In the genomic region with DNA sequence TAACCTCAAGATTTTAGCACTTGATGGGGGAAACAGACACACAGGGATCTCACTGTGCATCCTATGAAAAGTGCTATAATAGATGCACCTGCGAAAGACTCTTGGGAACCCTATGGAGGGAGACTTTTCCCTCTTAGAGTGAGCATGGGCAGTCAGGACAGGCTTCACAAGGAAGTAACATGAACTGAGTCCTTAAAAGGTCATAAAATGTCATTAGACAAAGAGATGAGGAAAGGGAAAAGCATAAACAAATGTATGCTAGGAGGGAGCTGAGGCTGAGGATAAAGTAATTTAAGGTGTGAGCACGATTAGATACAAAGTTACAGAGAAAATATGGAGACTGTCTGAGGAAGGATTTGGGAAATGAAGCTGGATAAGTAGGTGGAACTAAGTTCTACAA, we compare ENCODE assay signal across 39 cellular contexts.
"Had no signal": no experiment of that assay in that cellular context is flagged by ENCODE, and none has a peak within 500 bp of the region (broad histone marks: within the 10 kb centered on the region; RNA-seq: fewer than 3 reads in every experiment).

No MANE protein-coding gene starts in this region.

- H3K4me1 ChIP-seq: ascending aorta had no signal

- H3K27ac ChIP-seq: ascending aorta, cardiac muscle cell, VCaP had no signal

- H3K27me3 Mint-ChIP-seq: activated B cell treated with CpG ODN at 0.5 μM for 24 hours; activated CD4-positive, alpha-beta memory T cell treated with anti-CD3 and anti-CD28 coated beads for 36 hours; activated CD8-positive, alpha-beta T cell treated with anti-CD3 and anti-CD28 coated beads for 36 hours; activated naive CD4-positive, alpha-beta T cell treated with anti-CD3 and anti-CD28 coated beads, Interleukin-2, amount 50 U/mL, for 24 hours; activated naive CD8-positive, alpha-beta T cell; activated naive CD8-positive, alpha-beta T cell treated with anti-CD3 and anti-CD28 coated beads, Interleukin-2, amount 50 U/mL, for 24 hours; central memory CD8-positive, alpha-beta T cell had no signal

- H3K4me1 Mint-ChIP-seq: activated CD4-positive, alpha-beta T cell treated with anti-CD3 and anti-CD28 coated beads, Interleukin-2, amount 10 ng/mL, durations not matched to agents 24 days and 14 days; activated naive CD4-positive, alpha-beta T cell treated with anti-CD3 and anti-CD28 coated beads, Interleukin-2, amount 10 ng/mL, durations not matched to agents 7 days and 5 days; activated naive CD4-positive, alpha-beta T cell treated with anti-CD3 and anti-CD28 coated beads, Interleukin-2, amount 50 U/mL, for 24 hours; activated naive CD8-positive, alpha-beta T cell treated with anti-CD3 and anti-CD28 coated beads, Interleukin-2, amount 10 ng/mL, durations not matched to agents 7 days and 5 days; activated naive CD8-positive, alpha-beta T cell treated with anti-CD3 and anti-CD28 coated beads, Interleukin-2, amount 50 U/mL, for 24 hours; activated T-helper 17 cell treated with anti-CD3 and anti-CD28 coated beads, Interleukin-2, amount 50 U/mL, for 72 hours; brain; central memory CD8-positive, alpha-beta T cell had no signal

- DNase-seq: activated B cell treated with CpG ODN at 0.5 μM for 24 hours; activated CD4-positive, alpha-beta memory T cell treated with anti-CD3 and anti-CD28 coated beads for 36 hours; activated CD4-positive, alpha-beta T cell treated with anti-CD3 and anti-CD28 coated beads for 4 hours; activated CD4-positive, alpha-beta T cell treated with anti-CD3 and anti-CD28 coated beads, Interleukin-2, amount 10 ng/mL, durations not matched to agents 24 days and 14 days; activated CD4-positive, alpha-beta T cell treated with anti-CD3 and anti-CD28 coated beads, Interleukin-2, amount 50 U/mL, for 1 hour; activated CD4-positive, alpha-beta T cell treated with anti-CD3 and anti-CD28 coated beads, Interleukin-2, amount 50 U/mL, for 4 hours; activated CD4-positive, CD25-positive, alpha-beta regulatory T cell treated with anti-CD3 and anti-CD28 coated beads, Interleukin-2, amount 50 U/mL, for 72 hours; activated CD8-positive, alpha-beta memory T cell treated with anti-CD3 and anti-CD28 coated beads, Interleukin-2, amount 50 U/mL, for 4 hours; activated CD8-positive, alpha-beta T cell treated with anti-CD3 and anti-CD28 coated beads for 36 hours; activated effector memory CD4-positive, alpha-beta T cell treated with anti-CD3 and anti-CD28 coated beads, Interleukin-2, amount 50 U/mL, for 16 hours; activated gamma-delta T cell treated with Interleukin-2 at 50 U/mL for 16 hours; activated naive CD4-positive, alpha-beta T cell; activated naive CD4-positive, alpha-beta T cell treated with anti-CD3 and anti-CD28 coated beads, Interleukin-2, amount 10 ng/mL, durations not matched to agents 7 days and 5 days; activated naive CD8-positive, alpha-beta T cell treated with anti-CD3 and anti-CD28 coated beads, Interleukin-2, amount 10 ng/mL, durations not matched to agents 7 days and 5 days; activated naive CD8-positive, alpha-beta T cell treated with anti-CD3 and anti-CD28 coated beads, Interleukin-2, amount 50 U/mL, for 24 hours; activated T-cell treated with anti-CD3 and anti-CD28 coated beads for 4 hours; activated T-cell treated with anti-CD3 and anti-CD28 coated beads, Interleukin-2, amount 50 U/mL, for 1 hour; activated T-cell treated with anti-CD3 and anti-CD28 coated beads, Interleukin-2, amount 50 U/mL, for 4 hours; activated T-cell treated with anti-CD3 and anti-CD28 coated beads, Interleukin-2, amount 50 U/mL, for 72 hours; amygdala; anterior cingulate cortex; caudate nucleus; cerebellar nuclear complex; T-helper 1 cell; T-helper 2 cell; T-helper 9 cell had no signal

- H3K36me3 ChIP-seq: ascending aorta, cardiac muscle cell had no signal

- H3K4me3 Mint-ChIP-seq: activated B cell treated with CpG ODN at 0.5 μM for 24 hours; activated CD4-positive, alpha-beta memory T cell treated with anti-CD3 and anti-CD28 coated beads for 36 hours; activated CD4-positive, alpha-beta T cell treated with anti-CD3 and anti-CD28 coated beads, Interleukin-2, amount 10 ng/mL, durations not matched to agents 24 days and 14 days; activated CD8-positive, alpha-beta T cell treated with anti-CD3 and anti-CD28 coated beads for 36 hours; activated naive CD4-positive, alpha-beta T cell treated with anti-CD3 and anti-CD28 coated beads, Interleukin-2, amount 10 ng/mL, durations not matched to agents 7 days and 5 days; activated naive CD4-positive, alpha-beta T cell treated with anti-CD3 and anti-CD28 coated beads, Interleukin-2, amount 50 U/mL, for 24 hours; activated naive CD8-positive, alpha-beta T cell; activated naive CD8-positive, alpha-beta T cell treated with anti-CD3 and anti-CD28 coated beads, Interleukin-2, amount 10 ng/mL, durations not matched to agents 7 days and 5 days; activated naive CD8-positive, alpha-beta T cell treated with anti-CD3 and anti-CD28 coated beads, Interleukin-2, amount 50 U/mL, for 24 hours; activated T-cell treated with anti-CD3 and anti-CD28 coated beads, Interleukin-2, amount 50 U/mL, for 4 hours; activated T-cell treated with anti-CD3 and anti-CD28 coated beads, Interleukin-2, amount 50 U/mL, for 72 hours; activated T-helper 1 cell treated with anti-CD3 and anti-CD28 coated beads, Interleukin-12 subunit alpha, Interleukin-12 subunit beta, Interleukin-2, Interleukin-4 antibody, amounts not matched to agents 30 ng/mL and 10 ng/mL and 1 ng/mL, durations not matched to agents 14 hours and 24 hours and 36 hours; activated T-helper 17 cell treated with anti-CD3 and anti-CD28 coated beads, Interleukin-2, amount 50 U/mL, for 72 hours; brain; central memory CD8-positive, alpha-beta T cell; T-helper 1 cell treated with Interleukin-12 subunit alpha and Interleukin-12 subunit beta and Interleukin-4 antibody, amounts not matched to agents 30 μg/mL and 1 μg/mL, for 36 hours; T-helper 2 cell treated with Interferon-gamma antibody and Interleukin-4, amounts not matched to agents 5 μg/mL and 100 μg/mL, for 36 hours had no signal

- H3K36me3 Mint-ChIP-seq: activated CD4-positive, alpha-beta memory T cell treated with anti-CD3 and anti-CD28 coated beads for 36 hours; activated naive CD4-positive, alpha-beta T cell treated with anti-CD3 and anti-CD28 coated beads, Interleukin-2, amount 10 ng/mL, durations not matched to agents 7 days and 5 days; activated naive CD4-positive, alpha-beta T cell treated with anti-CD3 and anti-CD28 coated beads, Interleukin-2, amount 50 U/mL, for 24 hours; activated naive CD8-positive, alpha-beta T cell; activated naive CD8-positive, alpha-beta T cell treated with anti-CD3 and anti-CD28 coated beads, Interleukin-2, amount 10 ng/mL, durations not matched to agents 7 days and 5 days; brain had no signal

- H3K9me3 Mint-ChIP-seq: activated B cell treated with CpG ODN at 0.5 μM for 24 hours; activated CD4-positive, alpha-beta memory T cell treated with anti-CD3 and anti-CD28 coated beads for 36 hours; activated CD4-positive, alpha-beta T cell treated with anti-CD3 and anti-CD28 coated beads, Interleukin-2, amount 10 ng/mL, durations not matched to agents 24 days and 14 days; activated CD8-positive, alpha-beta T cell treated with anti-CD3 and anti-CD28 coated beads for 36 hours; activated naive CD4-positive, alpha-beta T cell treated with anti-CD3 and anti-CD28 coated beads, Interleukin-2, amount 10 ng/mL, durations not matched to agents 7 days and 5 days; activated naive CD4-positive, alpha-beta T cell treated with anti-CD3 and anti-CD28 coated beads, Interleukin-2, amount 50 U/mL, for 24 hours; activated naive CD8-positive, alpha-beta T cell treated with anti-CD3 and anti-CD28 coated beads, Interleukin-2, amount 10 ng/mL, durations not matched to agents 7 days and 5 days; activated naive CD8-positive, alpha-beta T cell treated with anti-CD3 and anti-CD28 coated beads, Interleukin-2, amount 50 U/mL, for 24 hours; activated T-cell treated with anti-CD3 and anti-CD28 coated beads, Interleukin-2, amount 50 U/mL, for 4 hours; activated T-cell treated with anti-CD3 and anti-CD28 coated beads, Interleukin-2, amount 50 U/mL, for 72 hours; activated T-helper 1 cell treated with anti-CD3 and anti-CD28 coated beads, Interleukin-12 subunit alpha, Interleukin-12 subunit beta, Interleukin-2, Interleukin-4 antibody, amounts not matched to agents 30 ng/mL and 10 ng/mL and 1 ng/mL, durations not matched to agents 14 hours and 24 hours and 36 hours; activated T-helper 17 cell treated with anti-CD3 and anti-CD28 coated beads, Interleukin-2, amount 50 U/mL, for 72 hours; brain; central memory CD8-positive, alpha-beta T cell; T-helper 1 cell treated with Interleukin-12 subunit alpha and Interleukin-12 subunit beta and Interleukin-4 antibody, amounts not matched to agents 30 μg/mL and 1 μg/mL, for 36 hours; T-helper 2 cell treated with Interferon-gamma antibody and Interleukin-4, amounts not matched to agents 5 μg/mL and 100 μg/mL, for 36 hours had no signal

- H3K27me3 ChIP-seq: ascending aorta had no signal

- ATAC-seq: activated CD8-positive, alpha-beta T cell treated with anti-CD3 and anti-CD28 coated beads for 36 hours; activated naive CD8-positive, alpha-beta T cell treated with anti-CD3 and anti-CD28 coated beads, Interleukin-2, amount 50 U/mL, for 24 hours; activated T-cell treated with anti-CD3 and anti-CD28 coated beads, Interleukin-2, amount 50 U/mL, for 4 hours; activated T-cell treated with anti-CD3 and anti-CD28 coated beads, Interleukin-2, amount 50 U/mL, for 72 hours; activated T-helper 17 cell treated with anti-CD3 and anti-CD28 coated beads, Interleukin-2, amount 50 U/mL, for 72 hours had no signal

- H3K9me3 ChIP-seq: ascending aorta had no signal

- FAIRE-seq: bronchial epithelial cell, TTC549 had no signal

- H3K4me3 ChIP-seq: ascending aorta, cardiac muscle cell had no signal

- H3K27ac Mint-ChIP-seq: activated B cell treated with CpG ODN at 0.5 μM for 24 hours; activated CD4-positive, alpha-beta memory T cell treated with anti-CD3 and anti-CD28 coated beads for 36 hours; activated CD4-positive, alpha-beta T cell treated with anti-CD3 and anti-CD28 coated beads, Interleukin-2, amount 10 ng/mL, durations not matched to agents 24 days and 14 days; activated CD8-positive, alpha-beta T cell treated with anti-CD3 and anti-CD28 coated beads for 36 hours; activated naive CD4-positive, alpha-beta T cell treated with anti-CD3 and anti-CD28 coated beads, Interleukin-2, amount 10 ng/mL, durations not matched to agents 7 days and 5 days; activated naive CD4-positive, alpha-beta T cell treated with anti-CD3 and anti-CD28 coated beads, Interleukin-2, amount 50 U/mL, for 24 hours; activated naive CD8-positive, alpha-beta T cell; activated naive CD8-positive, alpha-beta T cell treated with anti-CD3 and anti-CD28 coated beads, Interleukin-2, amount 10 ng/mL, durations not matched to agents 7 days and 5 days; activated naive CD8-positive, alpha-beta T cell treated with anti-CD3 and anti-CD28 coated beads, Interleukin-2, amount 50 U/mL, for 24 hours; activated T-cell treated with anti-CD3 and anti-CD28 coated beads, Interleukin-2, amount 50 U/mL, for 72 hours; activated T-helper 1 cell treated with anti-CD3 and anti-CD28 coated beads, Interleukin-12 subunit alpha, Interleukin-12 subunit beta, Interleukin-2, Interleukin-4 antibody, amounts not matched to agents 30 ng/mL and 10 ng/mL and 1 ng/mL, durations not matched to agents 14 hours and 24 hours and 36 hours; activated T-helper 17 cell treated with anti-CD3 and anti-CD28 coated beads, Interleukin-2, amount 50 U/mL, for 72 hours; brain; T-helper 1 cell treated with Interleukin-12 subunit alpha and Interleukin-12 subunit beta and Interleukin-4 antibody, amounts not matched to agents 30 μg/mL and 1 μg/mL, for 36 hours; T-helper 2 cell treated with Interferon-gamma antibody and Interleukin-4, amounts not matched to agents 5 μg/mL and 100 μg/mL, for 36 hours had no signal
